18 cellular contexts compared by ENCODE assay signal in the genomic region with DNA sequence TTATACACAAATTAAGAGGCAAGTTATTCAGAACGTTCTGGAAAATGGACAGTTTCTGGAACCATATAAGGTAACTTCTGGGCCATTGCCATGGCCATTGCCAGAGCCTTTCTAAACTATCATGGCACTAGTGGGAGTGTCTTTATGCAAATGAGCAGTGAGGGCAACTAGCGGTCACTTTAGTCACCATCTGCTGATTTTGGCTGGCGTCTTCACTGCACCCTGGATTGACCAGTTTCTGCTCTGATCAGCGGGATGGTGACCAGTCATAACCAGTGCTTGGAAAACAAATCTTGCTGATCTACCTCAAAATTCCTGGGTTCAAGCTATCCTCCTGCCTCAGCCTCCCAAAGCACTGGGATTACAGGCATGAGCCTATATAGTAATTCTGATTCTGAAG. TPM values are rescaled to one million over a fixed set of nuclear protein-coding genes. Genes with fewer than 3 reads are reported as not detected.
DNase-seq lines count a peak whose midpoint lies in the region; ATAC-seq, FAIRE-seq and TF ChIP-seq lines count a peak whose summit lies in the region.
"Had no signal": no experiment of that assay in that cellular context is flagged by ENCODE, and none has a peak within 500 bp of the region (broad histone marks: within the 10 kb centered on the region; RNA-seq: fewer than 3 reads in every experiment).

No MANE protein-coding gene starts in this region.

- no peak overlapping the region for H3K18ac ChIP-seq in IMR-90 (ENCODE audit: low read depth, low read length)

- POLR2A ChIA-PET in IMR-90 (lab: Charles Lee; ENCODE audit: unreplicated experiment), result no interaction called here
- POLR2A ChIA-PET in K562 (lab: Yijun Ruan, JAX), result interaction anchor here (0.6 kb wide), 1 partner anchor 198 kb away, joined by 5 read pairs; no protein-coding TSS in a partner anchor

- no peak overlapping the region for H4K91ac ChIP-seq in IMR-90 (ENCODE audit: insufficient read depth, low read depth, low read length)

- no peak overlapping the region for H2BK5ac ChIP-seq in IMR-90 (ENCODE audit: low read depth, low read length, poor library complexity, severe bottlenecking)

- no peaks in the 10 kb centered on the region for H3K79me1 ChIP-seq in IMR-90 (ENCODE audit: low read depth in 1 of 2, low read length in 2 of 2)

- no peak overlapping the region for H3K4ac ChIP-seq in IMR-90 (ENCODE audit: low read depth, low read length)

- peak; percentile 73 for FAIRE-seq in K562 (lab: Jason Lieb, UNC)
- FAIRE-seq: islet of Langerhans had no signal

- H3K36me3 ChIP-seq in IMR-90 (ENCODE audit: control insufficient read depth, insufficient read depth, low read length), result no peaks in the 10 kb centered on the region
- H3K36me3 ChIP-seq in K562 (ENCODE audit: control insufficient read depth, insufficient read depth, low read length), result no peaks in the 10 kb centered on the region
- no peaks in the 10 kb centered on the region for H3K36me3 ChIP-seq in HAP-1 (replicated peaks)
- no peaks in the 10 kb centered on the region for H3K36me3 ChIP-seq in Peyer's patch
- H3K36me3 ChIP-seq: stomach had no signal

- H4K20me1 ChIP-seq in IMR-90 (ENCODE audit: insufficient read depth, low read length) (no peaks in the 10 kb centered on the region), K562 (replicated peaks; ENCODE audit: control insufficient read depth, insufficient read depth, low read length) (no peaks in the 10 kb centered on the region)

- H2BK120ac ChIP-seq in IMR-90 (ENCODE audit: low read depth, low read length), result no peak overlapping the region

- H3K27me3 Mint-ChIP-seq in CD14-positive monocyte (ENCODE audit: low read depth in 3 of 3), result peaks cover 3 to 7% (median 3%) of the 10 kb centered on the region in 3 donors

- H4K5ac ChIP-seq in IMR-90 (ENCODE audit: low read depth, low read length), result no peak overlapping the region

- H3K36me3 Mint-ChIP-seq in CD14-positive monocyte, result no peaks in the 10 kb centered on the region

- H3K4me2 ChIP-seq in IMR-90 (ENCODE audit: low read depth, low read length) (no peak overlapping the region), K562 (ENCODE audit: insufficient read depth, low read length) (no peak overlapping the region; the same call in 1 of the 2 replicates)

- no peak overlapping the region for H2AK9ac ChIP-seq in IMR-90 (replicated peaks; ENCODE audit: low read depth, low read length, poor library complexity)

- H3K9me3 Mint-ChIP-seq in CD14-positive monocyte, result peaks cover 0 to 2% (median 0%) of the 10 kb centered on the region in 7 donors
- H3K9me3 Mint-ChIP-seq: dendritic cell treated with granulocyte-macrophage colony-stimulating factor and Interleukin-4, amounts not matched to agents 40 ng/mL and 50 ng/mL, for 4 days had no signal

- dilution Hi-C loops in IMR-90 (cut with HindIII; ENCODE audit: low sequenced_read_pairs, unreplicated experiment), result no loop called here

- no peak overlapping the region for H2AK5ac ChIP-seq in IMR-90 (ENCODE audit: low read depth, low read length)

- no peaks in the 10 kb centered on the region for H3K79me2 ChIP-seq in K562 (ENCODE audit: control insufficient read depth, insufficient read depth, low read length)

- no peak for TF ChIP-seq POLR2A in IMR-90 (IDR thresholded peaks at IDR 0.05; ENCODE audit: low read depth, low read length)
- no peak for TF ChIP-seq POLR2A in K562 (conservative IDR thresholded peaks at IDR 0.05)
- TF ChIP-seq POLR2A in Peyer's patch (IDR thresholded peaks at IDR 0.05), result no peak

- no peak overlapping the region for H3K4me3 Mint-ChIP-seq in CD14-positive monocyte
- H3K4me3 Mint-ChIP-seq: dendritic cell treated with granulocyte-macrophage colony-stimulating factor and Interleukin-4, amounts not matched to agents 40 ng/mL and 50 ng/mL, for 4 days; nephron progenitor cell had no signal

- CTCF ChIA-PET in IMR-90 (lab: Yijun Ruan, JAX) (no interaction called here), K562 (lab: Yijun Ruan, JAX; ENCODE audit: low intra/inter-chr PET ratio) (no interaction called here)

- no peak overlapping the region for H2BK15ac ChIP-seq in IMR-90 (ENCODE audit: low read depth, low read length)

- no peak overlapping the region for H3K14ac ChIP-seq in IMR-90 (replicated peaks; ENCODE audit: low read depth, low read length)

- TF ChIP-seq CTCF in IMR-90 (conservative IDR thresholded peaks at IDR 0.05; ENCODE audit: low read depth, low read length) (no peak), K562 (IDR thresholded peaks at IDR 0.05 in 2 of 3, conservative IDR thresholded peaks at IDR 0.05 in 1 of 3; ENCODE audit: insufficient read depth in 2 of 3, low read depth in 1 of 3, low read length in 3 of 3) (no peak), CD14-positive monocyte (IDR thresholded peaks at IDR 0.05) (no peak), Peyer's patch (IDR thresholded peaks at IDR 0.05) (no peak)

- H3K9ac ChIP-seq in IMR-90 (ENCODE audit: low read depth, low read length), result no peak overlapping the region
- no peak overlapping the region for H3K9ac ChIP-seq in K562 (ENCODE audit: insufficient read depth in 1 of 2, low read depth in 2 of 2, low read length in 2 of 2)

- H3K9me1 ChIP-seq in IMR-90 (ENCODE audit: insufficient read depth, low read length) (no peaks in the 10 kb centered on the region), K562 (ENCODE audit: control insufficient read depth, insufficient read depth, low read length) (no peaks in the 10 kb centered on the region)

- H4K8ac ChIP-seq in IMR-90 (ENCODE audit: low read depth in 2 of 2, low read length in 2 of 2), result no peak overlapping the region

- H2AFZ ChIP-seq in IMR-90 (replicated peaks; ENCODE audit: low read length, poor library complexity), result no peak overlapping the region
- peak overlapping the region; percentile 77 for H2AFZ ChIP-seq in K562 (ENCODE audit: low read depth, low read length)

- no peak overlapping the region for H3K27ac Mint-ChIP-seq in CD14-positive monocyte
- H3K27ac Mint-ChIP-seq: dendritic cell treated with granulocyte-macrophage colony-stimulating factor and Interleukin-4, amounts not matched to agents 40 ng/mL and 50 ng/mL, for 4 days; nephron progenitor cell had no signal

- no peak overlapping the region for H3K56ac ChIP-seq in IMR-90 (ENCODE audit: extremely low read depth, insufficient read depth, low read length)

- BruUV-seq in IMR-90 (replicated peaks; lab: Mats Ljungman, UMichigan) (no TSS peak), K562 (replicated peaks; lab: Mats Ljungman, UMichigan) (no TSS peak)

- H3K4me1 ChIP-seq in IMR-90 (ENCODE audit: control insufficient read depth, insufficient read depth, low read length) (no peaks in the 10 kb centered on the region), K562 (replicated peaks in 1 of 2; ENCODE audit: control insufficient read depth in 2 of 2, insufficient read depth in 2 of 2, low read length in 2 of 2) (peaks cover 2 to 10% of the 10 kb centered on the region in 2 experiments; a peak in 3 of 5 replicates), HAP-1 (no peaks in the 10 kb centered on the region), Peyer's patch (no peaks in the 10 kb centered on the region)
- H3K4me1 ChIP-seq: stomach had no signal

- TF ChIP-seq RAD21 in IMR-90 (IDR thresholded peaks at IDR 0.05; ENCODE audit: low read length), result no peak
- no peak for TF ChIP-seq RAD21 in K562 (CRISPR knock-in tag; conservative IDR thresholded peaks at IDR 0.05 in 1 of 2, IDR thresholded peaks at IDR 0.05 in 1 of 2)

- no peak overlapping the region for H2BK20ac ChIP-seq in IMR-90 (ENCODE audit: low read depth, low read length)

- ATAC-seq in IMR-90 (ENCODE audit: low read depth), result peak; percentile 56
- peak; percentile 87 for ATAC-seq in K562

- in situ Hi-C loops in IMR-90 (cut with MboI; ENCODE audit: low sequenced_read_pairs) (loop anchor here (5.0 kb wide), 1 partner anchor 201 kb away; no protein-coding TSS in a partner anchor), K562 (cut with MboI) (loop anchor here (5.0 kb wide), 1 partner anchor 201 kb away; no protein-coding TSS in a partner anchor), HAP-1 (cut with MboI; ENCODE audit: low sequenced_read_pairs) (no loop called here)

- H3K27me3 ChIP-seq in IMR-90 (ENCODE audit: control insufficient read depth, insufficient read depth, low read length) (no peaks in the 10 kb centered on the region), K562 (ENCODE audit: control insufficient read depth in 2 of 2, insufficient read depth in 2 of 2, low read length in 2 of 2) (no peaks in the 10 kb centered on the region), HAP-1 (ENCODE audit: low read depth) (no peaks in the 10 kb centered on the region), Peyer's patch (no peaks in the 10 kb centered on the region)
- H3K27me3 ChIP-seq: stomach had no signal

- TF ChIP-seq EP300 in K562 (IDR thresholded peaks at IDR 0.05; ENCODE audit: low read length), result no peak

- H3K4me3 ChIP-seq in IMR-90 (ENCODE audit: insufficient read depth, low read depth, low read length) (no peak overlapping the region), K562 (no peak overlapping the region), HAP-1 (no peak overlapping the region), Peyer's patch (no peak overlapping the region)
- H3K4me3 ChIP-seq: stomach had no signal

- DNase-seq in COLO829 (ENCODE audit: low spot score) (peak; percentile 64), IMR-90 (peak; percentile 40), K562 (ENCODE audit: extremely low read depth in 1 of 4, low spot score in 3 of 4) (peak in 2 of 4 experiments; percentile 1 to 60), lung microvascular endothelial cell (ENCODE audit: low read depth in 2 of 2) (peak; percentile 26 to 45), CD14-positive monocyte (ENCODE audit: low spot score) (no peak), HAP-1 (ENCODE audit: low spot score in 2 of 2) (no peak), Peyer's patch (no peak)
- no peak for DNase-seq in activated effector memory CD4-positive, alpha-beta T cell treated with Interleukin-2 at 50 U/mL for 16 hours
- DNase-seq: activated CD4-positive, CD25-positive, alpha-beta regulatory T cell treated with anti-CD3 and anti-CD28 coated beads, Interleukin-2, amount 50 U/mL, for 72 hours; glutamatergic neuron; mesendoderm; NCI-H1436 treated with DMSO at 0.1 percent for 48 hours; NCI-H226; nephron progenitor cell; stomach had no signal

- peaks cover 2% of the 10 kb centered on the region for H3K4me1 Mint-ChIP-seq in CD14-positive monocyte

- WGBS in IMR-90 (ENCODE audit: extremely low coverage in 2 of 2, insufficient read length in 1 of 2), 2 experiments, result 73% methylated on average over 2 of the region's 4 CpGs; no CpG with 5 or more reads in 1 of the 2 experiments
- WGBS in K562 (ENCODE audit: insufficient coverage, low coverage, missing lambda C conversion rate), result 8% methylated on average over 4 of the region's 4 CpGs

- H3K9me3 ChIP-seq in IMR-90 (ENCODE audit: control insufficient read depth, insufficient read depth, low read length), result 0 out of 2 replicates have a peak, but pooled peaks cover 1% of the 10 kb centered on the region
- H3K9me3 ChIP-seq in K562 (replicated peaks; ENCODE audit: control insufficient read depth, insufficient read depth, low read depth, low read length), result no peaks in the 10 kb centered on the region
- no peaks in the 10 kb centered on the region for H3K9me3 ChIP-seq in HAP-1
- H3K9me3 ChIP-seq in Peyer's patch, result no peaks in the 10 kb centered on the region
- H3K9me3 ChIP-seq: stomach had no signal

- no peak overlapping the region for H3K23ac ChIP-seq in IMR-90 (ENCODE audit: low read depth, low read length)

- intact Hi-C loops in IMR-90 (cut with micrococcal nuclease), result loop anchor here (10.0 kb wide), 1 partner anchor 64 kb away; no protein-coding TSS in a partner anchor
- intact Hi-C loops in K562 (cut with micrococcal nuclease), result no loop called here
- intact Hi-C loops in CD14-positive monocyte (cut with micrococcal nuclease), result no loop called here

- no peak overlapping the region for H3K27ac ChIP-seq in IMR-90 (ENCODE audit: insufficient read depth, low read length)
- H3K27ac ChIP-seq in K562 (ENCODE audit: extremely low read depth, low read depth, low read length), result no peak overlapping the region; the same call in 2 of the 3 replicates
- H3K27ac ChIP-seq in Peyer's patch, result no peak overlapping the region
- H3K27ac ChIP-seq: epithelial cell of prostate, stomach had no signal

RNA-seq across cellular contexts. Expression of gene SNTA1, which starts 7.3 kb away (rescaled TPM):
- 13.3 and 15.4 TPM in 2 replicates for total RNA-seq in IMR-90 (2012; rRNA removed)
- polyA plus RNA-seq in IMR-90 (2012; rRNA removed), result 10.6 and 12.1 TPM in 2 replicates
- polyA plus RNA-seq in IMR-90 (2012; cell fraction: cytosol; rRNA removed), result 9.5 and 14.6 TPM in 2 replicates
- 5.9 and 10.1 TPM in 2 replicates for polyA plus RNA-seq in IMR-90 (2012; cell fraction: nucleus; rRNA removed; ENCODE audit: low replicate concordance)
- 5.9 and 12.0 TPM in 2 replicates for total RNA-seq in K562 (2011; cell fraction: chromatin; rRNA removed; ENCODE audit: low replicate concordance)
- 13.7 and 14.1 TPM in 2 replicates for total RNA-seq in K562 (2011; cell fraction: nucleolus; rRNA removed)
- total RNA-seq in K562 (2011; cell fraction: nucleoplasm; rRNA removed), result 10.3 and 11.0 TPM in 2 replicates
- total RNA-seq in K562 (2014; rRNA removed), result 40.8 and 50.9 TPM in 2 replicates
- total RNA-seq in K562 (2014; rRNA removed; fragmentation: Illumina TruSeq; extraction: Trizol), result 9.1 and 9.8 TPM in 2 replicates
- total RNA-seq in K562 (2015; rRNA removed; fragmentation: Illumina TruSeq; extraction: Trizol), result 19.6 and 20.3 TPM in 2 replicates
- total RNA-seq in K562 (2021), result 35.3 and 35.4 TPM in 2 replicates
- 20.2 and 22.1 TPM in 2 replicates for polyA plus RNA-seq in K562 (2011; rRNA removed)
- 28.9 and 54.5 TPM in 2 replicates for polyA plus RNA-seq in K562 (2011; cell fraction: cytosol; rRNA removed)
- 13.7 and 18.7 TPM in 2 replicates for polyA plus RNA-seq in K562 (2011; cell fraction: nucleus; rRNA removed)
- polyA plus RNA-seq in K562 (2012), result 22.4 and 26.1 TPM in 2 replicates
- polyA plus RNA-seq in K562 (2014; fragmentation: Illumina TruSeq; extraction: Trizol), result 21.2 and 23.5 TPM in 2 replicates
- polyA plus RNA-seq in K562 (2014; fragmentation: Nextera tagmentation; extraction: Ambion mirVana), result 1 to 10 TPM; 1.2 to 2.0 TPM
- 30.7 and 32.9 TPM in 2 replicates for polyA plus RNA-seq in K562 (2014; rRNA removed)
- polyA minus RNA-seq in K562 (2011; rRNA and poly(A)+ RNA removed), result 8.0 and 13.9 TPM in 2 replicates
- 15.7 and 15.9 TPM in 2 replicates for polyA minus RNA-seq in K562 (2011; cell fraction: cytosol; rRNA and poly(A)+ RNA removed)
- 3.5 and 4.8 TPM in 2 replicates for polyA minus RNA-seq in K562 (2011; cell fraction: nucleus; rRNA and poly(A)+ RNA removed)
- 5.4 TPM in 2 replicates for total RNA-seq in lung microvascular endothelial cell
- under 1 TPM; 0.56 to 0.93 TPM for polyA plus RNA-seq in CD14-positive monocyte
- 10 to 100 TPM; 12.1 to 15.0 (median 14.4) TPM for total RNA-seq in Peyer's patch

RNA-seq across cellular contexts. Expression of gene CBFA2T2, which starts 39.0 kb away (rescaled TPM):
- total RNA-seq in IMR-90 (2012; rRNA removed) (3.3 and 3.8 TPM in 2 replicates), K562 (2014; rRNA removed) (2.9 and 4.4 TPM in 2 replicates), K562 (2014; rRNA removed; fragmentation: Illumina TruSeq; extraction: Trizol) (3.2 and 5.2 TPM in 2 replicates), K562 (2015; rRNA removed; fragmentation: Illumina TruSeq; extraction: Trizol) (5.8 and 6.8 TPM in 2 replicates), K562 (2021) (8.6 and 9.7 TPM in 2 replicates), lung microvascular endothelial cell (2.4 and 3.2 TPM in 2 replicates), Peyer's patch (10 to 100 TPM; 31.2 to 51.3 (median 37.8) TPM)
- polyA plus RNA-seq in IMR-90 (2012; rRNA removed) (6.2 and 6.3 TPM in 2 replicates), K562 (2011; rRNA removed) (9.6 and 15.6 TPM in 2 replicates), K562 (2014; fragmentation: Illumina TruSeq; extraction: Trizol) (7.3 and 8.2 TPM in 2 replicates), K562 (2014; fragmentation: Nextera tagmentation; extraction: Ambion mirVana) (under 1 TPM; 0.27 to 0.41 TPM), K562 (2014; rRNA removed) (7.8 and 8.8 TPM in 2 replicates), CD14-positive monocyte (1 to 10 TPM; 1.7 to 4.9 TPM)
- polyA plus RNA-seq in IMR-90 (2012; cell fraction: cytosol; rRNA removed), result 4.9 and 6.7 TPM in 2 replicates
- 25.6 and 26.9 TPM in 2 replicates for polyA plus RNA-seq in IMR-90 (2012; cell fraction: nucleus; rRNA removed; ENCODE audit: low replicate concordance)
- total RNA-seq in K562 (2011; cell fraction: chromatin; rRNA removed; ENCODE audit: low replicate concordance), result 24.3 and 29.1 TPM in 2 replicates
- 10.5 and 11.7 TPM in 2 replicates for total RNA-seq in K562 (2011; cell fraction: nucleolus; rRNA removed)
- total RNA-seq in K562 (2011; cell fraction: nucleoplasm; rRNA removed), result 19.6 and 24.3 TPM in 2 replicates
- polyA plus RNA-seq in K562 (2011; cell fraction: cytosol; rRNA removed), result 10.8 and 12.4 TPM in 2 replicates
- polyA plus RNA-seq in K562 (2011; cell fraction: nucleus; rRNA removed), result 29.5 and 31.2 TPM in 2 replicates
- 7.4 and 9.3 TPM in 2 replicates for polyA plus RNA-seq in K562 (2012)
- polyA minus RNA-seq in K562 (2011; rRNA and poly(A)+ RNA removed), result 10.6 and 12.2 TPM in 2 replicates
- 7.3 and 11.4 TPM in 2 replicates for polyA minus RNA-seq in K562 (2011; cell fraction: cytosol; rRNA and poly(A)+ RNA removed)
- 3.8 and 7.2 TPM in 2 replicates for polyA minus RNA-seq in K562 (2011; cell fraction: nucleus; rRNA and poly(A)+ RNA removed)

RNA-seq across cellular contexts. Expression of gene CDK5RAP1, which starts 49.5 kb away (rescaled TPM):
- total RNA-seq in IMR-90 (2012; rRNA removed) (22.2 and 28.1 TPM in 2 replicates), K562 (2014; rRNA removed) (41.6 and 48.0 TPM in 2 replicates), K562 (2014; rRNA removed; fragmentation: Illumina TruSeq; extraction: Trizol) (62.9 and 66.0 TPM in 2 replicates), K562 (2015; rRNA removed; fragmentation: Illumina TruSeq; extraction: Trizol) (53.9 and 58.3 TPM in 2 replicates), K562 (2021) (51.6 and 53.5 TPM in 2 replicates), lung microvascular endothelial cell (14.6 and 17.7 TPM in 2 replicates), Peyer's patch (10 to 100 TPM; 23.5 to 47.0 (median 30.9) TPM)
- polyA plus RNA-seq in IMR-90 (2012; rRNA removed) (21.7 and 23.9 TPM in 2 replicates), K562 (2011; rRNA removed) (51.9 and 54.5 TPM in 2 replicates), K562 (2014; fragmentation: Illumina TruSeq; extraction: Trizol) (67.1 and 69.4 TPM in 2 replicates), K562 (2014; fragmentation: Nextera tagmentation; extraction: Ambion mirVana) (100 to 1,000 TPM; 116 to 127 TPM), K562 (2014; rRNA removed) (46.4 and 50.5 TPM in 2 replicates), CD14-positive monocyte (10 to 100 TPM; 24.4 to 25.5 TPM)
- polyA plus RNA-seq in IMR-90 (2012; cell fraction: cytosol; rRNA removed), result 12.6 and 19.7 TPM in 2 replicates
- polyA plus RNA-seq in IMR-90 (2012; cell fraction: nucleus; rRNA removed; ENCODE audit: low replicate concordance), result 28.7 and 68.1 TPM in 2 replicates
- 73.0 and 79.2 TPM in 2 replicates for total RNA-seq in K562 (2011; cell fraction: chromatin; rRNA removed; ENCODE audit: low replicate concordance)
- 48.6 and 56.5 TPM in 2 replicates for total RNA-seq in K562 (2011; cell fraction: nucleolus; rRNA removed)
- 61.2 and 70.1 TPM in 2 replicates for total RNA-seq in K562 (2011; cell fraction: nucleoplasm; rRNA removed)
- polyA plus RNA-seq in K562 (2011; cell fraction: cytosol; rRNA removed), result 49.2 and 58.8 TPM in 2 replicates
- polyA plus RNA-seq in K562 (2011; cell fraction: nucleus; rRNA removed), result 94.2 and 97.9 TPM in 2 replicates
- polyA plus RNA-seq in K562 (2012), result 32.9 and 55.8 TPM in 2 replicates
- 60.7 and 69.9 TPM in 2 replicates for polyA minus RNA-seq in K562 (2011; rRNA and poly(A)+ RNA removed)
- 30.3 and 38.7 TPM in 2 replicates for polyA minus RNA-seq in K562 (2011; cell fraction: cytosol; rRNA and poly(A)+ RNA removed)
- polyA minus RNA-seq in K562 (2011; cell fraction: nucleus; rRNA and poly(A)+ RNA removed), result 21.1 and 30.4 TPM in 2 replicates

Comparison
In these comparisons a context has a peak if more than half of its experiments do, and no peak if none do; other contexts are left out.
1. DNase-seq: peak in COLO829 (single experiment), IMR-90 (single experiment) and lung microvascular endothelial cell (2 of 2); none in CD14-positive monocyte (single experiment), activated effector memory CD4-positive, alpha-beta T cell treated with Interleukin-2 at 50 U/mL for 16 hours (single experiment), HAP-1 (0 of 2) and Peyer's patch (0 of 3).